11 cellular contexts compared by ENCODE assay signal in genomic region chr5:131466171-131466766, GRCh38.
DNase-seq lines count a peak whose midpoint lies in the region; ATAC-seq, FAIRE-seq and TF ChIP-seq lines count a peak whose summit lies in the region.
"Had no signal": no experiment of that assay in that cellular context is flagged by ENCODE, and none has a peak within 500 bp of the region (broad histone marks: within the 10 kb centered on the region; RNA-seq: fewer than 3 reads in every experiment).

No MANE protein-coding gene starts in this region.

- H3K4me3 Mint-ChIP-seq in activated T-helper 17 cell treated with anti-CD3 and anti-CD28 coated beads, Interleukin-2, amount 50 U/mL, for 72 hours, result peak overlapping the region; percentile 1

- no peak overlapping the region for H3K4me3 ChIP-seq in AG10803 (ENCODE audit: low read length)
- H3K4me3 ChIP-seq: left ventricle myocardium inferior had no signal

- peaks cover 89% of the 10 kb centered on the region for H3K36me3 Mint-ChIP-seq in activated T-helper 17 cell treated with anti-CD3 and anti-CD28 coated beads, Interleukin-2, amount 50 U/mL, for 72 hours (ENCODE audit: low read depth)

- peak; percentile 67 for FAIRE-seq in H54 (lab: Jason Lieb, UNC)

- TF ChIP-seq CTCF in AG10803 (conservative IDR thresholded peaks at IDR 0.05; ENCODE audit: low read length) (no peak), foreskin keratinocyte (conservative IDR thresholded peaks at IDR 0.05) (no peak)

- H3K27me3 ChIP-seq in foreskin keratinocyte, result no peaks in the 10 kb centered on the region

- H3K27me3 Mint-ChIP-seq in activated T-helper 17 cell treated with anti-CD3 and anti-CD28 coated beads, Interleukin-2, amount 50 U/mL, for 72 hours, result no peaks in the 10 kb centered on the region

- ATAC-seq in activated T-helper 17 cell treated with anti-CD3 and anti-CD28 coated beads, Interleukin-2, amount 50 U/mL, for 72 hours (replicated peaks), result peak; percentile 93
- ATAC-seq in foreskin keratinocyte (peak; percentile 88), HG03196 (IDR thresholded peaks at IDR 0.05; ENCODE audit: unreplicated experiment) (no peak), GM21529 (IDR thresholded peaks at IDR 0.05; ENCODE audit: unreplicated experiment) (no peak)

- no peak overlapping the region for H3K27ac ChIP-seq in foreskin keratinocyte
- H3K27ac ChIP-seq: left ventricle myocardium inferior had no signal

- no peak for TF ChIP-seq POLR2A in H54 (IDR thresholded peaks at IDR 0.05; ENCODE audit: low read depth, low read length)

- no peaks in the 10 kb centered on the region for H3K9me3 Mint-ChIP-seq in activated T-helper 17 cell treated with anti-CD3 and anti-CD28 coated beads, Interleukin-2, amount 50 U/mL, for 72 hours

- H3K4me1 ChIP-seq in foreskin keratinocyte, result no peaks in the 10 kb centered on the region

- peaks cover 29% of the 10 kb centered on the region for H3K4me1 Mint-ChIP-seq in activated T-helper 17 cell treated with anti-CD3 and anti-CD28 coated beads, Interleukin-2, amount 50 U/mL, for 72 hours

- peak; percentile 66 for DNase-seq in AG10803 (ENCODE audit: low read depth)
- peak; percentile 16 for DNase-seq in H54 (ENCODE audit: insufficient read length, low spot score)
- DNase-seq in foreskin keratinocyte, result peak; percentile 55 to 78
- DNase-seq in cerebellar cortex (ENCODE audit: low spot score), result no peak
- no peak for DNase-seq in DMS 273 treated with DMSO at 0.1 percent for 48 hours (lab: John Stamatoyannopoulos, UW)
- DNase-seq: DMS79 treated with DMSO at 0.1 percent for 48 hours, left ventricle myocardium inferior, NCI-H82 had no signal

- H3K27ac Mint-ChIP-seq in activated T-helper 17 cell treated with anti-CD3 and anti-CD28 coated beads, Interleukin-2, amount 50 U/mL, for 72 hours, result peak overlapping the region; percentile 3

Comparison
In these comparisons a context has a peak if more than half of its experiments do, and no peak if none do; other contexts are left out.
1. DNase-seq: peak in AG10803 (single experiment), H54 (single experiment) and foreskin keratinocyte (2 of 2); none in cerebellar cortex (single experiment) and DMS 273 treated with DMSO at 0.1 percent for 48 hours (single experiment).
2. ATAC-seq: peak in activated T-helper 17 cell treated with anti-CD3 and anti-CD28 coated beads, Interleukin-2, amount 50 U/mL, for 72 hours (single experiment) and foreskin keratinocyte (single experiment); none in HG03196 (single experiment) and GM21529 (single experiment).